ENCODE assay signal across 23 cellular contexts in the genomic region with DNA sequence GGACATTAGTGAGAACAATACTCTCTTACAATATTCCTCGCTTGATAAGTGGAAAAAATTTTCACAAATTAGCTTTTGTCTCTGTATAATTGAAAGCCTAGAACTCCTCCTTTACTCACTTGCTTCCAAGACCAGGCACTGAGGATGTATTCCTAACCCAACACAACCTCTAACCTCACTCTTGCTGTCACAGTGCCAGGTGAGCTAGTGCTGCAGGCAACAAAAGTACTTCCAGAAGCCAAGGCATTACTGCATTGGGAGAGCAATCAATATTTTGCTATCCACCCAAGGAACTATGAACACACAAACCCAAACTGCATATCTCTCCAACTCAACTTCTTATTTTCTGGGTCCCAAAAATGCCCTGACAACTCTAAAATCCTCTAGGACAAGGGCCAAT.
DNase-seq lines count a peak whose midpoint lies in the region; ATAC-seq, FAIRE-seq and TF ChIP-seq lines count a peak whose summit lies in the region.
"Had no signal": no experiment of that assay in that cellular context is flagged by ENCODE, and none has a peak within 500 bp of the region (broad histone marks: within the 10 kb centered on the region; RNA-seq: fewer than 3 reads in every experiment).

No MANE protein-coding gene starts in this region.

- no peak for FAIRE-seq in HepG2 (lab: Jason Lieb, UNC)
- FAIRE-seq: astrocyte had no signal

- H3K27ac Mint-ChIP-seq in T-helper 1 cell treated with Interleukin-12 subunit alpha and Interleukin-12 subunit beta and Interleukin-4 antibody, amounts not matched to agents 30 μg/mL and 1 μg/mL, for 36 hours: peak overlapping the region; percentile 37

- DNase-seq in T-helper 1 cell (no peak), fibroblast of mammary gland (ENCODE audit: low read depth) (peak; percentile 4), activated gamma-delta T cell (lab: John Stamatoyannopoulos, UW) (no peak), MV-4-11 (lab: John Stamatoyannopoulos, UW) (no peak), HepG2 (ENCODE audit: low spot score) (no peak)
- DNase-seq: activated CD4-positive, CD25-positive, alpha-beta regulatory T cell; activated T-cell treated with anti-CD3 and anti-CD28 coated beads, Interleukin-2, amount 50 U/mL, for 1 hour; DMS 273 treated with DMSO at 0.1 percent for 48 hours; IMR-90; NCI-H2081; stimulated activated CD4-positive, alpha-beta T cell treated with anti-CD3 and anti-CD28 coated beads, Interleukin-15, amount 100 ng/mL, for 24 hours; stimulated activated naive CD8-positive, alpha-beta T cell treated with anti-CD3 and anti-CD28 coated beads, Interleukin-15, Interleukin-2, amounts not matched to agents 100 U/mL and 50 U/mL, for 24 hours had no signal

- H3K4me3 Mint-ChIP-seq in T-helper 1 cell treated with Interleukin-12 subunit alpha and Interleukin-12 subunit beta and Interleukin-4 antibody, amounts not matched to agents 30 μg/mL and 1 μg/mL, for 36 hours: no peak overlapping the region
- H3K4me3 Mint-ChIP-seq: neural crest cell had no signal

- H3K9me3 ChIP-seq in KOPT-K1 (ENCODE audit: insufficient read depth, low read length, poor library complexity, severe bottlenecking) (peaks cover 8% of the 10 kb centered on the region), HepG2 (ENCODE audit: low read length) (peaks cover 85% of the 10 kb centered on the region)
- H3K9me3 ChIP-seq: transverse colon had no signal

- no peak overlapping the region for H3K9ac ChIP-seq in rectal smooth muscle tissue (ENCODE audit: low read length)
- H3K9ac ChIP-seq in HepG2 (ENCODE audit: insufficient read depth, low read depth, low read length): no peak overlapping the region

- no peaks in the 10 kb centered on the region for H3K79me2 ChIP-seq in HepG2 (ENCODE audit: insufficient read depth, low read length)

- H3K27me3 ChIP-seq in rectal smooth muscle tissue (ENCODE audit: control insufficient read depth, insufficient read depth, low read length) (no peaks in the 10 kb centered on the region), HepG2 (ENCODE audit: control insufficient read depth in 1 of 2, insufficient read depth in 2 of 2, low read length in 2 of 2) (no peaks in the 10 kb centered on the region)
- H3K27me3 ChIP-seq: foreskin keratinocyte, transverse colon had no signal

- no peaks in the 10 kb centered on the region for H3K9me3 Mint-ChIP-seq in T-helper 1 cell treated with Interleukin-12 subunit alpha and Interleukin-12 subunit beta and Interleukin-4 antibody, amounts not matched to agents 30 μg/mL and 1 μg/mL, for 36 hours
- H3K9me3 Mint-ChIP-seq: neural crest cell had no signal

- H3K4me1 ChIP-seq in rectal smooth muscle tissue (ENCODE audit: control insufficient read depth, insufficient read depth, low read length) (peaks cover 6% of the 10 kb centered on the region), HepG2 (ENCODE audit: insufficient read depth, low read length) (no peaks in the 10 kb centered on the region)
- H3K4me1 ChIP-seq: foreskin keratinocyte had no signal

- ATAC-seq in HepG2: no peak
- ATAC-seq: foreskin keratinocyte; HCT116; stimulated activated naive CD8-positive, alpha-beta T cell treated with anti-CD3 and anti-CD28 coated beads, Interleukin-15, Interleukin-2, amounts not matched to agents 100 U/mL and 50 U/mL, for 24 hours had no signal

- BruUV-seq in HepG2 (replicated peaks; lab: Mats Ljungman, UMichigan): no TSS peak

- no peaks in the 10 kb centered on the region for H3K36me3 Mint-ChIP-seq in T-helper 1 cell treated with Interleukin-12 subunit alpha and Interleukin-12 subunit beta and Interleukin-4 antibody, amounts not matched to agents 30 μg/mL and 1 μg/mL, for 36 hours (ENCODE audit: low read depth)
- H3K36me3 Mint-ChIP-seq: CD4-positive, alpha-beta memory T cell had no signal

- no peaks in the 10 kb centered on the region for H3K36me3 ChIP-seq in KOPT-K1 (ENCODE audit: insufficient read depth, low read length)
- H3K36me3 ChIP-seq in rectal smooth muscle tissue (ENCODE audit: control insufficient read depth, insufficient read depth, low read length): no peaks in the 10 kb centered on the region
- H3K36me3 ChIP-seq in HepG2 (replicated peaks in 1 of 2; ENCODE audit: control insufficient read depth in 1 of 2, insufficient read depth in 2 of 2, low read length in 2 of 2): no peaks in the 10 kb centered on the region
- H3K36me3 ChIP-seq: transverse colon had no signal

- TF ChIP-seq EP300 in HepG2 (IDR thresholded peaks at IDR 0.05; ENCODE audit: low read depth in 2 of 2, low read length in 2 of 2) (no peak), HepG2 (CRISPR knock-in tag; IDR thresholded peaks at IDR 0.05; ENCODE audit: borderline replicate concordance) (no peak)

- H3K4me2 ChIP-seq in HepG2 (ENCODE audit: low read depth, low read length): no peak overlapping the region

- no peak for TF ChIP-seq RAD21 in HepG2 (CRISPR knock-in tag; IDR thresholded peaks at IDR 0.05)

- peaks cover 20% of the 10 kb centered on the region for H3K4me1 Mint-ChIP-seq in T-helper 1 cell treated with Interleukin-12 subunit alpha and Interleukin-12 subunit beta and Interleukin-4 antibody, amounts not matched to agents 30 μg/mL and 1 μg/mL, for 36 hours (ENCODE audit: low read depth)
- H3K4me1 Mint-ChIP-seq: neural crest cell had no signal

- no peak overlapping the region for H2AFZ ChIP-seq in HepG2 (ENCODE audit: low read length)

- TF ChIP-seq POLR2A in HepG2 (IDR thresholded peaks at IDR 0.05; ENCODE audit: insufficient read depth in 1 of 2, low read depth in 2 of 2, low read length in 2 of 2): no peak

- intact Hi-C loops in HepG2 (cut with micrococcal nuclease; ENCODE audit: unreplicated experiment): no loop called here

- POLR2A ChIA-PET in HepG2 (lab: Yijun Ruan, JAX): no interaction called here

- H3K27ac ChIP-seq in KOPT-K1 (ENCODE audit: low read depth, low read length, poor library complexity, severe bottlenecking) (peak overlapping the region; percentile 42), rectal smooth muscle tissue (ENCODE audit: low read depth, low read length) (no peak overlapping the region), HepG2 (ENCODE audit: extremely low read length, insufficient read depth, low read length) (no peak overlapping the region)
- H3K27ac ChIP-seq: 22Rv1, epithelial cell of prostate, foreskin keratinocyte, transverse colon had no signal

- no peaks in the 10 kb centered on the region for H3K27me3 Mint-ChIP-seq in T-helper 1 cell treated with Interleukin-12 subunit alpha and Interleukin-12 subunit beta and Interleukin-4 antibody, amounts not matched to agents 30 μg/mL and 1 μg/mL, for 36 hours (ENCODE audit: low read depth)
- H3K27me3 Mint-ChIP-seq: CD4-positive, alpha-beta memory T cell had no signal

- WGBS in HepG2 (ENCODE audit: low lambda C conversion rate): 9% methylated on average over 1 of the region's 1 CpG

- TF ChIP-seq CTCF in fibroblast of mammary gland (conservative IDR thresholded peaks at IDR 0.05; ENCODE audit: control insufficient read depth, insufficient read depth, low read depth, low read length) (no peak), HepG2 (CRISPR knock-in tag; IDR thresholded peaks at IDR 0.05) (no peak)

- no peaks in the 10 kb centered on the region for H4K20me1 ChIP-seq in HepG2 (ENCODE audit: insufficient read depth, low read length)

- in situ Hi-C loops in HepG2 (cut with HindIII; ENCODE audit: extremely low pct_ligation_motif_present, low pct_unique_long_range_greater_than_20kb): no loop called here

- CTCF ChIA-PET in HepG2 (lab: Yijun Ruan, JAX; ENCODE audit: low intra/inter-chr PET ratio, low total read pairs): no interaction called here

- H3K4me3 ChIP-seq in fibroblast of mammary gland (ENCODE audit: control insufficient read depth, low read depth, low read length): no peak overlapping the region
- peak overlapping the region; percentile 11 for H3K4me3 ChIP-seq in rectal smooth muscle tissue (ENCODE audit: low read length)
- no peak overlapping the region for H3K4me3 ChIP-seq in HepG2 (replicated peaks in 1 of 3; ENCODE audit: insufficient read depth in 1 of 3, low read depth in 2 of 3, low read length in 3 of 3)
- H3K4me3 ChIP-seq: transverse colon had no signal

TF ChIP-seq in HepG2, 621 proteins besides CTCF, POLR2A, EP300 and RAD21:
- TF ChIP-seq CHCHD3 (CRISPR knock-in tag; IDR thresholded peaks at IDR 0.05) (no peak), ISX (CRISPR knock-in tag; conservative IDR thresholded peaks at IDR 0.05) (no peak), ZNF878 (CRISPR knock-in tag; IDR thresholded peaks at IDR 0.05) (no peak), ZNF225 (CRISPR knock-in tag; IDR thresholded peaks at IDR 0.05) (no peak), KLF13 (CRISPR knock-in tag; IDR thresholded peaks at IDR 0.05) (no peak), ZNF431 (CRISPR knock-in tag; IDR thresholded peaks at IDR 0.05; ENCODE audit: borderline replicate concordance, low read depth) (no peak), ZNF678 (CRISPR knock-in tag; IDR thresholded peaks at IDR 0.05) (no peak), ZNF546 (CRISPR knock-in tag; conservative IDR thresholded peaks at IDR 0.05) (no peak)
- TF ChIP-seq, protein P1, sequence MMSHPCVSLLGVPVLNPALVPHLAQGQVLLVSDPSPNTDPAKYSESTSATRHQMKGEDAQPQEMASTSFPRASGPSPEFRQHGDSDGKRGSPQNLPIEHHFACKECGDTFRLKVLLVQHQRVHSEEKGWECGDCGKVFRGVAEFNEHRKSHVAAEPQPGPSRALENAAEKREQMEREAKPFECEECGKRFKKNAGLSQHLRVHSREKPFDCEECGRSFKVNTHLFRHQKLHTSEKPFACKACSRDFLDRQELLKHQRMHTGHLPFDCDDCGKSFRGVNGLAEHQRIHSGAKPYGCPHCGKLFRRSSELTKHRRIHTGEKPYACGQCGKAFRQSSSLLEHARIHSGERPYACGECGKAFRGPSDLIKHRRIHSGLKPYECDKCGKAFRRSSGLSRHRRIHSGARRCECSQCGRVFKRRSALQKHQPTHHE (CRISPR knock-in tag; IDR thresholded peaks at IDR 0.05; ENCODE audit: borderline replicate concordance): no peak
TF ChIP-seq in HepG2: peak in this region for 0.
